ENCODE assay signal across 10 cellular contexts in genomic region chr9:26656003-26656940, GRCh38.
A peak's percentile ranks its signal among the peaks of the same experiment; 100 is the strongest.
DNase-seq lines count a peak whose midpoint lies in the region; ATAC-seq, FAIRE-seq and TF ChIP-seq lines count a peak whose summit lies in the region.
"Had no signal": no experiment of that assay in that cellular context is flagged by ENCODE, and none has a peak within 500 bp of the region (broad histone marks: within the 10 kb centered on the region; RNA-seq: fewer than 3 reads in every experiment).

No MANE protein-coding gene starts in this region.

- peak; percentile 68; the same call in 2 of the 3 replicates for ATAC-seq in K562
- no peak for ATAC-seq in activated T-cell treated with anti-CD3 and anti-CD28 coated beads, Interleukin-2, amount 50 U/mL, for 72 hours (replicated peaks in 1 of 2)

- no peaks in the 10 kb centered on the region for H3K36me3 Mint-ChIP-seq in nephron progenitor cell (ENCODE audit: low read depth)
- H3K36me3 Mint-ChIP-seq in activated T-cell treated with anti-CD3 and anti-CD28 coated beads, Interleukin-2, amount 50 U/mL, for 72 hours (ENCODE audit: insufficient read depth in 2 of 2) = no peaks in the 10 kb centered on the region

- H3K27ac Mint-ChIP-seq in nephron progenitor cell = no peak overlapping the region
- H3K27ac Mint-ChIP-seq in activated T-cell treated with anti-CD3 and anti-CD28 coated beads, Interleukin-2, amount 50 U/mL, for 72 hours = no peak overlapping the region

- no peak overlapping the region for H3K9ac ChIP-seq in K562 (ENCODE audit: insufficient read depth in 1 of 2, low read depth in 2 of 2, low read length in 2 of 2)

- no peaks in the 10 kb centered on the region for H4K20me1 ChIP-seq in K562 (replicated peaks; ENCODE audit: control insufficient read depth, insufficient read depth, low read length)

- H3K27me3 ChIP-seq in K562 (ENCODE audit: control insufficient read depth in 2 of 2, insufficient read depth in 2 of 2, low read length in 2 of 2) = no peaks in the 10 kb centered on the region; a peak in 1 of 5 replicates
- no peaks in the 10 kb centered on the region for H3K27me3 ChIP-seq in Peyer's patch
- H3K27me3 ChIP-seq: neutrophil had no signal

- POLR2A ChIA-PET in K562 (lab: Yijun Ruan, JAX) = no interaction called here

- WGBS in K562 (ENCODE audit: insufficient coverage, low coverage, missing lambda C conversion rate) = 2% methylated on average over 7 of the region's 14 CpGs

- peak overlapping the region; percentile 15 for H3K4me3 Mint-ChIP-seq in nephron progenitor cell
- H3K4me3 Mint-ChIP-seq in activated T-cell treated with anti-CD3 and anti-CD28 coated beads, Interleukin-2, amount 50 U/mL, for 72 hours = no peak overlapping the region

- H3K4me1 Mint-ChIP-seq in nephron progenitor cell = peaks cover 8% of the 10 kb centered on the region
- no peaks in the 10 kb centered on the region for H3K4me1 Mint-ChIP-seq in activated T-cell treated with anti-CD3 and anti-CD28 coated beads, Interleukin-2, amount 50 U/mL, for 72 hours (ENCODE audit: low read depth)

- no peak for FAIRE-seq in K562 (lab: Jason Lieb, UNC)
- FAIRE-seq: TTC549 had no signal

- TF ChIP-seq RAD21 in K562 (CRISPR knock-in tag; conservative IDR thresholded peaks at IDR 0.05 in 1 of 2, IDR thresholded peaks at IDR 0.05 in 1 of 2) = peak in 1 of 2 experiments; percentile 34; a peak in 2 of 4 replicates

- no peak for TF ChIP-seq EP300 in K562 (IDR thresholded peaks at IDR 0.05; ENCODE audit: low read length)

- in situ Hi-C loops in K562 (cut with MboI) = no loop called here

- H3K9me3 Mint-ChIP-seq in nephron progenitor cell = no peaks in the 10 kb centered on the region
- peaks cover 0 to 2% of the 10 kb centered on the region in 2 donors for H3K9me3 Mint-ChIP-seq in activated T-cell treated with anti-CD3 and anti-CD28 coated beads, Interleukin-2, amount 50 U/mL, for 72 hours

- H3K79me2 ChIP-seq in K562 (ENCODE audit: control insufficient read depth, insufficient read depth, low read length) = no peaks in the 10 kb centered on the region

- no peaks in the 10 kb centered on the region for H3K9me1 ChIP-seq in K562 (ENCODE audit: control insufficient read depth, insufficient read depth, low read length)

- H3K9me3 ChIP-seq in K562 (replicated peaks; ENCODE audit: control insufficient read depth, insufficient read depth, low read depth, low read length) = no peaks in the 10 kb centered on the region
- no peaks in the 10 kb centered on the region for H3K9me3 ChIP-seq in Peyer's patch
- H3K9me3 ChIP-seq: neutrophil had no signal

- no TSS peak for BruUV-seq in K562 (replicated peaks; lab: Mats Ljungman, UMichigan)

- H3K27ac ChIP-seq in K562 (ENCODE audit: extremely low read depth, low read depth, low read length) = no peak overlapping the region
- no peak overlapping the region for H3K27ac ChIP-seq in Peyer's patch
- H3K27ac ChIP-seq: neutrophil had no signal

- peaks cover 2% of the 10 kb centered on the region for H3K27me3 Mint-ChIP-seq in nephron progenitor cell (ENCODE audit: low read depth, poor library complexity)
- no peaks in the 10 kb centered on the region for H3K27me3 Mint-ChIP-seq in activated T-cell treated with anti-CD3 and anti-CD28 coated beads, Interleukin-2, amount 50 U/mL, for 72 hours (ENCODE audit: low read depth)

- peak overlapping the region; percentile 41; the same call in 1 of the 2 replicates for H3K4me2 ChIP-seq in K562 (ENCODE audit: insufficient read depth, low read length)

- H3K4me3 ChIP-seq in K562 (no peak overlapping the region), Peyer's patch (no peak overlapping the region)

- H3K36me3 ChIP-seq in K562 (ENCODE audit: control insufficient read depth, insufficient read depth, low read length) (no peaks in the 10 kb centered on the region), Peyer's patch (no peaks in the 10 kb centered on the region)
- H3K36me3 ChIP-seq: neutrophil had no signal

- DNase-seq in M059J (ENCODE audit: low read depth) (peak; percentile 51), K562 (ENCODE audit: extremely low read depth in 1 of 4, low spot score in 3 of 4) (peak; percentile 2 to 15 (median 4)), nephron progenitor cell (peak; percentile 26), Peyer's patch (no peak), NCI-H2029 (lab: John Stamatoyannopoulos, UW) (no peak), mucosa of gallbladder (ENCODE audit: low spot score) (no peak)
- DNase-seq in activated T-cell treated with anti-CD3 and anti-CD28 coated beads, Interleukin-2, amount 50 U/mL, for 72 hours = no peak

- intact Hi-C loops in K562 (cut with micrococcal nuclease) = no loop called here

- H3K4me1 ChIP-seq in K562 (replicated peaks in 1 of 2; ENCODE audit: control insufficient read depth in 2 of 2, insufficient read depth in 2 of 2, low read length in 2 of 2) (no peaks in the 10 kb centered on the region; a peak in 1 of 5 replicates), Peyer's patch (no peaks in the 10 kb centered on the region)

- 0 out of 2 replicates have a peak overlapping the region, but pooled peaks have one; percentile 16 for H2AFZ ChIP-seq in K562 (ENCODE audit: low read depth, low read length)

- CTCF ChIA-PET in K562 (lab: Yijun Ruan, JAX; ENCODE audit: low intra/inter-chr PET ratio) = no interaction called here

- TF ChIP-seq CTCF in GM12872 (IDR thresholded peaks at IDR 0.05; ENCODE audit: insufficient read depth, low read depth, low read length) = peak; percentile 55
- peak; percentile 15 to 42 (median 36); a peak in 2 of 6 replicates for TF ChIP-seq CTCF in K562 (IDR thresholded peaks at IDR 0.05 in 2 of 3, conservative IDR thresholded peaks at IDR 0.05 in 1 of 3; ENCODE audit: insufficient read depth in 2 of 3, low read depth in 1 of 3, low read length in 3 of 3)
- TF ChIP-seq CTCF in nephron progenitor cell (IDR thresholded peaks at IDR 0.05) = peak; percentile 42
- TF ChIP-seq CTCF in Peyer's patch (IDR thresholded peaks at IDR 0.05) = no peak

- TF ChIP-seq POLR2A in K562 (conservative IDR thresholded peaks at IDR 0.05) = no peak
- no peak for TF ChIP-seq POLR2A in Peyer's patch (IDR thresholded peaks at IDR 0.05)

TF ChIP-seq in K562, 482 proteins besides CTCF, POLR2A, EP300 and RAD21 (continues in another document):
- no peak for TF ChIP-seq FOXA3 (CRISPR knock-in tag; conservative IDR thresholded peaks at IDR 0.05 in 1 of 2, IDR thresholded peaks at IDR 0.05 in 1 of 2)
- no peak for TF ChIP-seq C11orf30 (IDR thresholded peaks at IDR 0.05; ENCODE audit: low read depth)
- no peak for TF ChIP-seq NONO (IDR thresholded peaks at IDR 0.05; ENCODE audit: low read depth in 2 of 2, low read length in 1 of 2)
- no peak for TF ChIP-seq CBFB (CRISPR knock-in tag; IDR thresholded peaks at IDR 0.05)
- no peak for TF ChIP-seq SIN3B (IDR thresholded peaks at IDR 0.05; ENCODE audit: low read depth)
- TF ChIP-seq ETV5 (CRISPR knock-in tag; IDR thresholded peaks at IDR 0.05; ENCODE audit: low read depth) = no peak
- TF ChIP-seq, protein P1, sequence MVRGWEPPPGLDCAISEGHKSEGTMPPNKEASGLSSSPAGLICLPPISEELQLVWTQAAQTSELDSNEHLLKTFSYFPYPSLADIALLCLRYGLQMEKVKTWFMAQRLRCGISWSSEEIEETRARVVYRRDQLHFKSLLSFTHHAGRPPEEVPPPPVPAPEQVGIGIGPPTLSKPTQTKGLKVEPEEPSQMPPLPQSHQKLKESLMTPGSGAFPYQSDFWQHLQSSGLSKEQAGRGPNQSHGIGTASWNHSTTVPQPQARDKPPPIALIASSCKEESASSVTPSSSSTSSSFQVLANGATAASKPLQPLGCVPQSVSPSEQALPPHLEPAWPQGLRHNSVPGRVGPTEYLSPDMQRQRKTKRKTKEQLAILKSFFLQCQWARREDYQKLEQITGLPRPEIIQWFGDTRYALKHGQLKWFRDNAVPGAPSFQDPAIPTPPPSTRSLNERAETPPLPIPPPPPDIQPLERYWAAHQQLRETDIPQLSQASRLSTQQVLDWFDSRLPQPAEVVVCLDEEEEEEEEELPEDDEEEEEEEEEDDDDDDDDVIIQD (CRISPR knock-in tag; IDR thresholded peaks at IDR 0.05) = no peak
- TF ChIP-seq COPS2 (conservative IDR thresholded peaks at IDR 0.05) = no peak
- TF ChIP-seq, protein P2, sequence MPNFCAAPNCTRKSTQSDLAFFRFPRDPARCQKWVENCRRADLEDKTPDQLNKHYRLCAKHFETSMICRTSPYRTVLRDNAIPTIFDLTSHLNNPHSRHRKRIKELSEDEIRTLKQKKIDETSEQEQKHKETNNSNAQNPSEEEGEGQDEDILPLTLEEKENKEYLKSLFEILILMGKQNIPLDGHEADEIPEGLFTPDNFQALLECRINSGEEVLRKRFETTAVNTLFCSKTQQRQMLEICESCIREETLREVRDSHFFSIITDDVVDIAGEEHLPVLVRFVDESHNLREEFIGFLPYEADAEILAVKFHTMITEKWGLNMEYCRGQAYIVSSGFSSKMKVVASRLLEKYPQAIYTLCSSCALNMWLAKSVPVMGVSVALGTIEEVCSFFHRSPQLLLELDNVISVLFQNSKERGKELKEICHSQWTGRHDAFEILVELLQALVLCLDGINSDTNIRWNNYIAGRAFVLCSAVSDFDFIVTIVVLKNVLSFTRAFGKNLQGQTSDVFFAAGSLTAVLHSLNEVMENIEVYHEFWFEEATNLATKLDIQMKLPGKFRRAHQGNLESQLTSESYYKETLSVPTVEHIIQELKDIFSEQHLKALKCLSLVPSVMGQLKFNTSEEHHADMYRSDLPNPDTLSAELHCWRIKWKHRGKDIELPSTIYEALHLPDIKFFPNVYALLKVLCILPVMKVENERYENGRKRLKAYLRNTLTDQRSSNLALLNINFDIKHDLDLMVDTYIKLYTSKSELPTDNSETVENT (CRISPR knock-in tag; IDR thresholded peaks at IDR 0.05) = no peak
- TF ChIP-seq MAFF (IDR thresholded peaks at IDR 0.05; ENCODE audit: low read length) = no peak
- no peak for TF ChIP-seq TFAM (CRISPR knock-in tag; conservative IDR thresholded peaks at IDR 0.05)
- no peak for TF ChIP-seq ARHGAP35 (IDR thresholded peaks at IDR 0.05; ENCODE audit: partially characterized antibody)

Comparison
In these comparisons a context has a peak if more than half of its experiments do, and no peak if none do; other contexts are left out.
1. CTCF ChIP-seq: peak in GM12872 (single experiment), K562 (3 of 3) and nephron progenitor cell (single experiment); none in Peyer's patch (0 of 6).
2. DNase-seq: peak in M059J (single experiment), K562 (4 of 4) and nephron progenitor cell (single experiment); none in activated T-cell treated with anti-CD3 and anti-CD28 coated beads, Interleukin-2, amount 50 U/mL, for 72 hours (0 of 2), Peyer's patch (0 of 3), NCI-H2029 (single experiment) and mucosa of gallbladder (single experiment).